In genomic region chr5:113678924-113679575, GRCh38 we compare ENCODE assay signal across 8 cellular contexts.
DNase-seq lines count a peak whose midpoint lies in the region; ATAC-seq and TF ChIP-seq lines count a peak whose summit lies in the region.

No MANE protein-coding gene starts in this region.

- peak; percentile 58 for ATAC-seq in HG02623 (IDR thresholded peaks at IDR 0.05; ENCODE audit: unreplicated experiment)
- peak; percentile 61 for ATAC-seq in stimulated activated naive CD8-positive, alpha-beta T cell treated with anti-CD3 and anti-CD28 coated beads, Interleukin-15, amount 100 ng/mL, for 72 hours

- H3K4me2 ChIP-seq in hepatocyte: no peak overlapping the region

- WGBS in hepatocyte (ENCODE audit: low lambda C conversion rate, missing lambda C conversion rate): 22% methylated on average over 7 of the region's 7 CpGs

- H3K9ac ChIP-seq in adipocyte (ENCODE audit: low read length): no peak overlapping the region

- peak; percentile 86 for TF ChIP-seq CTCF in hepatocyte (IDR thresholded peaks at IDR 0.05; ENCODE audit: poor library complexity)

- no peaks in the 10 kb centered on the region for H4K20me1 ChIP-seq in hepatocyte (ENCODE audit: insufficient read depth, poor library complexity, severe bottlenecking)

- no peaks in the 10 kb centered on the region for H3K79me2 ChIP-seq in hepatocyte

- no peaks in the 10 kb centered on the region for H3K9me3 Mint-ChIP-seq in stimulated activated naive CD8-positive, alpha-beta T cell treated with anti-CD3 and anti-CD28 coated beads, Interleukin-15, amount 100 ng/mL, for 72 hours

- no peaks in the 10 kb centered on the region for H3K9me2 ChIP-seq in hepatocyte (replicated peaks; ENCODE audit: insufficient read depth)

- no peak overlapping the region for H3K4me3 Mint-ChIP-seq in stimulated activated naive CD8-positive, alpha-beta T cell treated with anti-CD3 and anti-CD28 coated beads, Interleukin-15, amount 100 ng/mL, for 72 hours

- no peaks in the 10 kb centered on the region for H3K4me1 ChIP-seq in adipocyte (ENCODE audit: control insufficient read depth, insufficient read depth, low read length)
- H3K4me1 ChIP-seq in hepatocyte (ENCODE audit: insufficient read depth): no peaks in the 10 kb centered on the region

- H3K27ac ChIP-seq in hepatocyte: no peak overlapping the region

- H3K27me3 ChIP-seq in adipocyte (replicated peaks; ENCODE audit: control insufficient read depth, insufficient read depth, low read length): no peaks in the 10 kb centered on the region
- H3K27me3 ChIP-seq in hepatocyte: no peaks in the 10 kb centered on the region
- no peaks in the 10 kb centered on the region for H3K27me3 ChIP-seq in MG63

- no peak overlapping the region for H3K4me3 ChIP-seq in adipocyte (ENCODE audit: low read length)
- H3K4me3 ChIP-seq in hepatocyte: no peak overlapping the region
- H3K4me3 ChIP-seq in MG63: no peak overlapping the region

- H3K4me1 Mint-ChIP-seq in stimulated activated naive CD8-positive, alpha-beta T cell treated with anti-CD3 and anti-CD28 coated beads, Interleukin-15, amount 100 ng/mL, for 72 hours: no peaks in the 10 kb centered on the region

- no peak overlapping the region for H2AFZ ChIP-seq in hepatocyte

- no peaks in the 10 kb centered on the region for H3K27me3 Mint-ChIP-seq in stimulated activated naive CD8-positive, alpha-beta T cell treated with anti-CD3 and anti-CD28 coated beads, Interleukin-15, amount 100 ng/mL, for 72 hours

- H3K9me3 ChIP-seq in adipocyte (ENCODE audit: control insufficient read depth, low read length) (peaks cover 1% of the 10 kb centered on the region), hepatocyte (ENCODE audit: low read depth) (no peaks in the 10 kb centered on the region), MG63 (no peaks in the 10 kb centered on the region)

- H3K36me3 ChIP-seq in adipocyte (ENCODE audit: control insufficient read depth, insufficient read depth, low read length, severe bottlenecking) (no peaks in the 10 kb centered on the region), hepatocyte (replicated peaks; ENCODE audit: insufficient read depth, low read depth) (no peaks in the 10 kb centered on the region), MG63 (no peaks in the 10 kb centered on the region)

- peak in 2 of 3 donors; percentile 2 to 17 for DNase-seq in stimulated activated CD4-positive, alpha-beta T cell treated with anti-CD3 and anti-CD28 coated beads, Interleukin-12 subunit alpha, Interleukin-12 subunit beta, amount 100 ng/mL, for 48 hours (ENCODE audit: low read depth in 2 of 3, low spot score in 1 of 3)
- no peak for DNase-seq in stimulated activated CD4-positive, alpha-beta T cell treated with anti-CD3 and anti-CD28 coated beads, Interleukin-4, amount 100 ng/mL, for 1 hour
- DNase-seq in NCI-H2196 (lab: John Stamatoyannopoulos, UW; ENCODE audit: unreplicated experiment): peak; percentile 38
- peak; percentile 78 for DNase-seq in adipocyte (ENCODE audit: low read depth)
- peak; percentile 70 for DNase-seq in hepatocyte (ENCODE audit: low spot score)
- DNase-seq in stimulated activated naive CD8-positive, alpha-beta T cell treated with anti-CD3 and anti-CD28 coated beads, Interleukin-15, amount 100 ng/mL, for 72 hours: peak; percentile 28 to 31
- no peak for DNase-seq in MG63

- H3K27ac Mint-ChIP-seq in stimulated activated naive CD8-positive, alpha-beta T cell treated with anti-CD3 and anti-CD28 coated beads, Interleukin-15, amount 100 ng/mL, for 72 hours: no peak overlapping the region

Comparison
In these comparisons a context has a peak if more than half of its experiments do, and no peak if none do; other contexts are left out.
1. DNase-seq: peak in stimulated activated CD4-positive, alpha-beta T cell treated with anti-CD3 and anti-CD28 coated beads, Interleukin-12 subunit alpha, Interleukin-12 subunit beta, amount 100 ng/mL, for 48 hours (2 of 3), NCI-H2196 (single experiment), adipocyte (single experiment), hepatocyte (single experiment) and stimulated activated naive CD8-positive, alpha-beta T cell treated with anti-CD3 and anti-CD28 coated beads, Interleukin-15, amount 100 ng/mL, for 72 hours (2 of 2); none in stimulated activated CD4-positive, alpha-beta T cell treated with anti-CD3 and anti-CD28 coated beads, Interleukin-4, amount 100 ng/mL, for 1 hour (single experiment) and MG63 (single experiment).